14 cellular contexts compared by ENCODE assay signal in the genomic region with DNA sequence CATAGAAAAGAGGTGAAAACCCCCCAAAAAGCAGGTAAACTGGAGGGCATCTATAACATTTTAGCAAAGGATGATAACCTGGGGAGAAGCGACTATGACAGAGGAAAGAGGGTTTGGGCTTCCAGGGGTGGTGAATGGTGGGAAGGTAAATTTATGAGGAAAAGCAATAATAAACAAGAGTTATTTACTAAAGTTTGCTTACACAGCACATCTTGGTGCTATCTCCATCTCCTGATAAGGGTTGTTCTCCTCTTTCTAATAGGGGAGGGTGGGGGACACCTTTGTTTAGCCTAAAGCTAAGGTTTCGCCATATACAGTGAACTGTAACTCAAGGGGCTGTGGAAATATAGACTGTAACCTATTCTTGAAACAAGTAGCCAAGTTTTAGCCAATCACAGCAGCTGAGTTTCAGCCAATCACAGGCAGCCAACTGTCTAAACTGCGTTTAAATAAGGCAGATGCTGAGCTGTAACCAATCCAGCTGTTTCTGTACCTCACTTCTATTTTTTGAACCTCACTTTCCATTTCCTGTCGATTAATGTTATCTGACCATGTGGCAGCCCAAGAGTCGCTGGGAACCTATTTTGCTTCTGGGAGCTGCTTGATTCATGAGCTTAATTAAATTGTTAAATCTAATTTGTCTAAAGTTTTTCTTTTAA.
A peak's percentile ranks its signal among the peaks of the same experiment; 100 is the strongest.
DNase-seq lines count a peak whose midpoint lies in the region; ATAC-seq and TF ChIP-seq lines count a peak whose summit lies in the region.
"Had no signal": no experiment of that assay in that cellular context is flagged by ENCODE, and none has a peak within 500 bp of the region (broad histone marks: within the 10 kb centered on the region; RNA-seq: fewer than 3 reads in every experiment).

No MANE protein-coding gene starts in this region.

- peak overlapping the region; percentile 63 to 82 (median 72); a peak in 20 of 22 replicates for H3K4me2 ChIP-seq in BLaER1 treated with 17β-estradiol and CSF1 and Interleukin-3, amounts not matched to agents 10 nM and 100 nM
- no peak overlapping the region; the same call in 1 of the 2 replicates for H3K4me2 ChIP-seq in HCT116 (ENCODE audit: low read length)

- no peaks in the 10 kb centered on the region for H3K79me2 ChIP-seq in HCT116 (ENCODE audit: insufficient read depth, low read length)

- ATAC-seq in HCT116 (no peak), GM18519 (IDR thresholded peaks at IDR 0.05; ENCODE audit: low FRiP score, unreplicated experiment) (no peak)

- H3K4me3 ChIP-seq in BLaER1 treated with 17β-estradiol and CSF1 and Interleukin-3, amounts not matched to agents 10 nM and 100 nM, result no peak overlapping the region
- H3K4me3 ChIP-seq in HCT116 (replicated peaks in 1 of 2; ENCODE audit: low read depth in 1 of 2, low read length in 2 of 2), result no peak overlapping the region
- no peak overlapping the region for H3K4me3 ChIP-seq in adipocyte (ENCODE audit: low read length)
- no peak overlapping the region for H3K4me3 ChIP-seq in neuron (ENCODE audit: low read length)
- H3K4me3 ChIP-seq: gastroesophageal sphincter, lung, skin epidermis, tibial nerve had no signal

- H3K27ac ChIP-seq in BLaER1 treated with 17β-estradiol and CSF1 and Interleukin-3, amounts not matched to agents 10 nM and 100 nM, result peak overlapping the region; percentile 28 to 85 (median 73); a peak in 21 of 22 replicates
- no peak overlapping the region for H3K27ac ChIP-seq in HCT116 (ENCODE audit: low read depth, low read length)

- DNase-seq in HCT116 (ENCODE audit: low read depth, low spot score) (no peak), adipocyte (ENCODE audit: low read depth) (no peak), DMS153 treated with DMSO at 0.1 percent for 48 hours (lab: John Stamatoyannopoulos, UW; ENCODE audit: unreplicated experiment) (no peak), NCI-H774 (lab: John Stamatoyannopoulos, UW) (no peak)
- DNase-seq: activated naive CD4-positive, alpha-beta T cell; cerebellar nuclear complex; SIG-M5 had no signal

- no peaks in the 10 kb centered on the region for H3K27me3 ChIP-seq in BLaER1 treated with 17β-estradiol and CSF1 and Interleukin-3, amounts not matched to agents 10 nM and 100 nM
- H3K27me3 ChIP-seq in HCT116 (ENCODE audit: insufficient read depth, low read length) (no peaks in the 10 kb centered on the region), adipocyte (replicated peaks; ENCODE audit: control insufficient read depth, insufficient read depth, low read length) (no peaks in the 10 kb centered on the region), neuron (ENCODE audit: insufficient read depth, low read length) (no peaks in the 10 kb centered on the region)
- H3K27me3 ChIP-seq: gastroesophageal sphincter, tibial nerve had no signal

- RAD21 ChIA-PET in HCT116 (lab: Charles Lee; ENCODE audit: low non-redundant PET in 1 of 2, low total read pairs in 2 of 2, uncharacterized antibody in 2 of 2, unreplicated experiment in 2 of 2), result interaction anchor here in 1 of 2 experiments (1.3 kb wide), 1 partner anchor 538 kb away, joined by 4 read pairs; no protein-coding TSS in a partner anchor

- H2AFZ ChIP-seq in HCT116 (ENCODE audit: low read depth, low read length, poor library complexity, severe bottlenecking) (peak overlapping the region; percentile 74), neuron (ENCODE audit: low read depth, low read length) (peak overlapping the region; percentile 78)

- TF ChIP-seq POLR2A in HCT116 (IDR thresholded peaks at IDR 0.05; ENCODE audit: borderline replicate concordance, extremely low read depth, insufficient read depth, insufficient read length), result no peak

- no peaks in the 10 kb centered on the region for H4K20me1 ChIP-seq in BLaER1 treated with 17β-estradiol and CSF1 and Interleukin-3, amounts not matched to agents 10 nM and 100 nM
- no peaks in the 10 kb centered on the region for H4K20me1 ChIP-seq in HCT116 (ENCODE audit: insufficient read depth)

- TF ChIP-seq CTCF in HCT116 (IDR thresholded peaks at IDR 0.05 in 2 of 3, conservative IDR thresholded peaks at IDR 0.05 in 1 of 3; ENCODE audit: borderline replicate concordance in 1 of 3, insufficient read depth in 1 of 3, low read depth in 2 of 3, low read length in 2 of 3), result no peak

- TF ChIP-seq RAD21 in HCT116 (IDR thresholded peaks at IDR 0.05; ENCODE audit: low read depth), result no peak

- peak overlapping the region in 9 of 11 experiments; percentile 52 to 70 (median 63); a peak in 11 of 22 replicates for H3K9ac ChIP-seq in BLaER1 treated with 17β-estradiol and CSF1 and Interleukin-3, amounts not matched to agents 10 nM and 100 nM
- H3K9ac ChIP-seq in HCT116 (ENCODE audit: low read length), result no peak overlapping the region
- H3K9ac ChIP-seq in adipocyte (ENCODE audit: low read length), result peak overlapping the region; percentile 82

- peaks cover 55 to 74% (median 63%) of the 10 kb centered on the region in 10 experiments for H3K4me1 ChIP-seq in BLaER1 treated with 17β-estradiol and CSF1 and Interleukin-3, amounts not matched to agents 10 nM and 100 nM
- peaks cover 8 to 10% of the 10 kb centered on the region in 2 experiments; a peak in 3 of 4 replicates for H3K4me1 ChIP-seq in HCT116 (ENCODE audit: control insufficient read depth in 1 of 2, insufficient read depth in 2 of 2, low read length in 2 of 2)
- H3K4me1 ChIP-seq in adipocyte (ENCODE audit: control insufficient read depth, insufficient read depth, low read length), result peaks cover 31% of the 10 kb centered on the region
- peaks cover 13% of the 10 kb centered on the region for H3K4me1 ChIP-seq in neuron (ENCODE audit: insufficient read depth, low read length)

- H3K36me3 ChIP-seq in BLaER1 treated with 17β-estradiol and CSF1 and Interleukin-3, amounts not matched to agents 10 nM and 100 nM, result no peaks in the 10 kb centered on the region
- H3K36me3 ChIP-seq in HCT116 (ENCODE audit: control insufficient read depth in 1 of 2, insufficient read depth in 2 of 2, low read length in 2 of 2), result no peaks in the 10 kb centered on the region
- no peaks in the 10 kb centered on the region for H3K36me3 ChIP-seq in adipocyte (ENCODE audit: control insufficient read depth, insufficient read depth, low read length, severe bottlenecking)
- no peaks in the 10 kb centered on the region for H3K36me3 ChIP-seq in neuron (ENCODE audit: insufficient read depth, low read length)
- H3K36me3 ChIP-seq: gastroesophageal sphincter, tibial nerve had no signal

- peaks cover 0 to 22% (median 13%) of the 10 kb centered on the region in 11 experiments; a peak in 17 of 22 replicates for H3K9me3 ChIP-seq in BLaER1 treated with 17β-estradiol and CSF1 and Interleukin-3, amounts not matched to agents 10 nM and 100 nM (replicated peaks in 1 of 11)
- no peaks in the 10 kb centered on the region for H3K9me3 ChIP-seq in HCT116 (ENCODE audit: control insufficient read depth in 1 of 2, insufficient read depth in 1 of 2, low read depth in 1 of 2, low read length in 2 of 2)
- H3K9me3 ChIP-seq in adipocyte (ENCODE audit: control insufficient read depth, low read length), result no peaks in the 10 kb centered on the region
- H3K9me3 ChIP-seq in neuron (ENCODE audit: low read length), result no peaks in the 10 kb centered on the region
- H3K9me3 ChIP-seq: gastroesophageal sphincter, tibial nerve had no signal

- POLR2A ChIA-PET in HCT116 (lab: Charles Lee), result interaction anchor here (1.4 to 1.9 kb wide), 2 partner anchors 9 to 23 kb away, joined by 4 to 7 read pairs; no protein-coding TSS in a partner anchor

- intact Hi-C loops in HCT116 (cut with micrococcal nuclease), result loop anchor here (5.0 kb wide), 1 partner anchor 946 kb away; no protein-coding TSS in a partner anchor

- no peaks in the 10 kb centered on the region for H3K9me2 ChIP-seq in HCT116 (ENCODE audit: insufficient read depth)

- CTCF ChIA-PET in HCT116 (lab: Charles Lee), result interaction anchor here (0.6 to 3.9 kb wide), 31 partner anchors 7 to 1024 kb away, joined by 3 to 51 read pairs (median 4); no protein-coding TSS in a partner anchor

- BruUV-seq in HCT116 (replicated peaks; lab: Mats Ljungman, UMichigan), result no TSS peak

TF ChIP-seq in HCT116, 20 proteins besides CTCF, POLR2A, EP300 and RAD21 (continues in another document):
- TF ChIP-seq FOSL1 (IDR thresholded peaks at IDR 0.05; ENCODE audit: low read depth) (no peak), CEBPB (IDR thresholded peaks at IDR 0.05; ENCODE audit: low read depth) (no peak), CBX3 (IDR thresholded peaks at IDR 0.05; ENCODE audit: low read depth) (no peak), SP1 (IDR thresholded peaks at IDR 0.05; ENCODE audit: low read depth) (no peak), EZH2phosphoT487 (IDR thresholded peaks at IDR 0.05; ENCODE audit: borderline replicate concordance) (no peak), ZNF274 (IDR thresholded peaks at IDR 0.05; ENCODE audit: low read depth, low read length) (no peak), EGR1 (IDR thresholded peaks at IDR 0.05; ENCODE audit: low read depth) (no peak), YY1 (IDR thresholded peaks at IDR 0.05; ENCODE audit: extremely low read depth, insufficient replicate concordance, low read depth, low read length) (no peak), SRF (IDR thresholded peaks at IDR 0.05; ENCODE audit: low read depth) (no peak), EZH2 (IDR thresholded peaks at IDR 0.05) (no peak)
- TF ChIP-seq, protein P1, sequence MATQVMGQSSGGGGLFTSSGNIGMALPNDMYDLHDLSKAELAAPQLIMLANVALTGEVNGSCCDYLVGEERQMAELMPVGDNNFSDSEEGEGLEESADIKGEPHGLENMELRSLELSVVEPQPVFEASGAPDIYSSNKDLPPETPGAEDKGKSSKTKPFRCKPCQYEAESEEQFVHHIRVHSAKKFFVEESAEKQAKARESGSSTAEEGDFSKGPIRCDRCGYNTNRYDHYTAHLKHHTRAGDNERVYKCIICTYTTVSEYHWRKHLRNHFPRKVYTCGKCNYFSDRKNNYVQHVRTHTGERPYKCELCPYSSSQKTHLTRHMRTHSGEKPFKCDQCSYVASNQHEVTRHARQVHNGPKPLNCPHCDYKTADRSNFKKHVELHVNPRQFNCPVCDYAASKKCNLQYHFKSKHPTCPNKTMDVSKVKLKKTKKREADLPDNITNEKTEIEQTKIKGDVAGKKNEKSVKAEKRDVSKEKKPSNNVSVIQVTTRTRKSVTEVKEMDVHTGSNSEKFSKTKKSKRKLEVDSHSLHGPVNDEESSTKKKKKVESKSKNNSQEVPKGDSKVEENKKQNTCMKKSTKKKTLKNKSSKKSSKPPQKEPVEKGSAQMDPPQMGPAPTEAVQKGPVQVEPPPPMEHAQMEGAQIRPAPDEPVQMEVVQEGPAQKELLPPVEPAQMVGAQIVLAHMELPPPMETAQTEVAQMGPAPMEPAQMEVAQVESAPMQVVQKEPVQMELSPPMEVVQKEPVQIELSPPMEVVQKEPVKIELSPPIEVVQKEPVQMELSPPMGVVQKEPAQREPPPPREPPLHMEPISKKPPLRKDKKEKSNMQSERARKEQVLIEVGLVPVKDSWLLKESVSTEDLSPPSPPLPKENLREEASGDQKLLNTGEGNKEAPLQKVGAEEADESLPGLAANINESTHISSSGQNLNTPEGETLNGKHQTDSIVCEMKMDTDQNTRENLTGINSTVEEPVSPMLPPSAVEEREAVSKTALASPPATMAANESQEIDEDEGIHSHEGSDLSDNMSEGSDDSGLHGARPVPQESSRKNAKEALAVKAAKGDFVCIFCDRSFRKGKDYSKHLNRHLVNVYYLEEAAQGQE (IDR thresholded peaks at IDR 0.05; ENCODE audit: low read depth), result no peak
